1 cellular context compared by ENCODE assay signal in the genomic region with DNA sequence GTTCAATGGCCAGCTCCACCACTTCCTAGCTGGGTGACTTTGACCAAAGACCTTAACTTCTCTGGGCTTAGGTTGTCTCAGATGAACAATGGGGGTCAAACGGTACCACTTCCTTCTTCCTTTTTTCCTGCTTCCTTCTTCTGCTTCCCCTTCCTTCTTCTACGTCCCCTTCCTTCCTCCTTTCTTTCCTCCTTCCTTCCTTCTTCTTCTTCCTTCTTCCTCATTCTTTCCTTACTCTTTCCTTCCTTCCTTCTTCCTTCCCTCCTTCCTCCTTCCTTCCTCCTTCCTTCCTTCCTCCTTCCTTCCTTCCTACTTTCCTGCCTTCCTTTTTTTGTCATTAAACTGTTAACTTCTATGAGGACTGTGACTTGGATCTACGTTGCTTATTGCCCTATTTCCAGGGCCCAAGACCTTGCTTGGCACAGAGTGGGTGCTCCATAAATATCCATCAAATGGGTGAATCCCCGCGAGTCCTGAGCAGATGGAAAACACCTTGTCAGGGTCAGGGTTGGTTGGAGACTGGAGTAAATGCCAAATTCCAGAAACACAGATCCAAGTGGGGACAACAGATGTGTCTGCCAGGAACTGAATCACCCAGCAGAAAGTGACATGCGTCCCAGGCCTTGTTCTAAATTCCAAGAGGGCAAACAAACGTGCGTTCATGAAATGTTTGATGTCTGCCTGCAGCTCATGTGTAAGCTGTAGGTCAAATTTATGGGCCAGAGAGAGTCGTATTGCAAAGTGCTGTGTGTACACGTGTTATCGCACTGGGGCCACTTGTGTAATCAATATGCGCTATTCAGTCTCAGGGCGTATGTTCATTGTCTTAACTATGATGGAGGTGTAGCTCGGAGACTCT.
TF ChIP-seq lines count a peak whose summit lies in the region.

No MANE protein-coding gene starts in this region.

TF ChIP-seq in HepG2, 621 proteins besides CTCF, POLR2A, EP300 and RAD21 (continued from another document and continues in another):
- TF ChIP-seq, protein P1, sequence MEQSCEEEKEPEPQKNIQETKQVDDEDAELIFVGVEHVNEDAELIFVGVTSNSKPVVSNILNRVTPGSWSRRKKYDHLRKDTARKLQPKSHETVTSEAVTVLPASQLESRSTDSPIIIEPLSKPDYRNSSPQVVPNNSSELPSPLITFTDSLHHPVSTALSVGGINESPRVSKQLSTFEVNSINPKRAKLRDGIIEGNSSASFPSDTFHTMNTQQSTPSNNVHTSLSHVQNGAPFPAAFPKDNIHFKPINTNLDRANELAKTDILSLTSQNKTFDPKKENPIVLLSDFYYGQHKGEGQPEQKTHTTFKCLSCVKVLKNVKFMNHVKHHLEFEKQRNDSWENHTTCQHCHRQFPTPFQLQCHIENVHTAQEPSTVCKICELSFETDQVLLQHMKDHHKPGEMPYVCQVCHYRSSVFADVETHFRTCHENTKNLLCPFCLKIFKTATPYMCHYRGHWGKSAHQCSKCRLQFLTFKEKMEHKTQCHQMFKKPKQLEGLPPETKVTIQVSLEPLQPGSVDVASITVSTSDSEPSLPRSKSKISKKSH (CRISPR knock-in tag; IDR thresholded peaks at IDR 0.05; ENCODE audit: borderline replicate concordance) = no peak
- no peak for TF ChIP-seq ZMYM4 (CRISPR knock-in tag; IDR thresholded peaks at IDR 0.05)
- TF ChIP-seq MAFG (CRISPR knock-in tag; IDR thresholded peaks at IDR 0.05) = no peak
- TF ChIP-seq GATAD2A (CRISPR knock-in tag; IDR thresholded peaks at IDR 0.05) = peak; percentile 71
- no peak for TF ChIP-seq ZNF550 (CRISPR knock-in tag; IDR thresholded peaks at IDR 0.05; ENCODE audit: borderline replicate concordance)
- TF ChIP-seq GTF2F1 (IDR thresholded peaks at IDR 0.05; ENCODE audit: low read length) = no peak
- TF ChIP-seq, protein P2, sequence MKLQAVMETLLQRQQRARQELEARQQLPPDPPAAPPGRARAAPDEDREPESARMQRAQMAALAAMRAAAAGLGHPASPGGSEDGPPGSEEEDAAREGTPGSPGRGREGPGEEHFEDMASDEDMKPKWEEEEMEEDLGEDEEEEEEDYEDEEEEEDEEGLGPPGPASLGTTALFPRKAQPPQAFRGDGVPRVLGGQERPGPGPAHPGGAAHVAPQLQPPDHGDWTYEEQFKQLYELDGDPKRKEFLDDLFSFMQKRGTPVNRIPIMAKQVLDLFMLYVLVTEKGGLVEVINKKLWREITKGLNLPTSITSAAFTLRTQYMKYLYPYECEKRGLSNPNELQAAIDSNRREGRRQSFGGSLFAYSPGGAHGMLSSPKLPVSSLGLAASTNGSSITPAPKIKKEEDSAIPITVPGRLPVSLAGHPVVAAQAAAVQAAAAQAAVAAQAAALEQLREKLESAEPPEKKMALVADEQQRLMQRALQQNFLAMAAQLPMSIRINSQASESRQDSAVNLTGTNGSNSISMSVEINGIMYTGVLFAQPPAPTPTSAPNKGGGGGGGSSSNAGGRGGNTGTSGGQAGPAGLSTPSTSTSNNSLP (IDR thresholded peaks at IDR 0.05; ENCODE audit: low read depth, low read length) = peak; percentile 39
- TF ChIP-seq, protein P3, sequence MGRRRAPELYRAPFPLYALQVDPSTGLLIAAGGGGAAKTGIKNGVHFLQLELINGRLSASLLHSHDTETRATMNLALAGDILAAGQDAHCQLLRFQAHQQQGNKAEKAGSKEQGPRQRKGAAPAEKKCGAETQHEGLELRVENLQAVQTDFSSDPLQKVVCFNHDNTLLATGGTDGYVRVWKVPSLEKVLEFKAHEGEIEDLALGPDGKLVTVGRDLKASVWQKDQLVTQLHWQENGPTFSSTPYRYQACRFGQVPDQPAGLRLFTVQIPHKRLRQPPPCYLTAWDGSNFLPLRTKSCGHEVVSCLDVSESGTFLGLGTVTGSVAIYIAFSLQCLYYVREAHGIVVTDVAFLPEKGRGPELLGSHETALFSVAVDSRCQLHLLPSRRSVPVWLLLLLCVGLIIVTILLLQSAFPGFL (CRISPR knock-in tag; IDR thresholded peaks at IDR 0.05) = no peak
- TF ChIP-seq, protein P4, sequence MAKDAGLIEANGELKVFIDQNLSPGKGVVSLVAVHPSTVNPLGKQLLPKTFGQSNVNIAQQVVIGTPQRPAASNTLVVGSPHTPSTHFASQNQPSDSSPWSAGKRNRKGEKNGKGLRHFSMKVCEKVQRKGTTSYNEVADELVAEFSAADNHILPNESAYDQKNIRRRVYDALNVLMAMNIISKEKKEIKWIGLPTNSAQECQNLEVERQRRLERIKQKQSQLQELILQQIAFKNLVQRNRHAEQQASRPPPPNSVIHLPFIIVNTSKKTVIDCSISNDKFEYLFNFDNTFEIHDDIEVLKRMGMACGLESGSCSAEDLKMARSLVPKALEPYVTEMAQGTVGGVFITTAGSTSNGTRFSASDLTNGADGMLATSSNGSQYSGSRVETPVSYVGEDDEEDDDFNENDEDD (CRISPR knock-in tag; IDR thresholded peaks at IDR 0.05; ENCODE audit: borderline replicate concordance) = no peak
- TF ChIP-seq, protein P5, sequence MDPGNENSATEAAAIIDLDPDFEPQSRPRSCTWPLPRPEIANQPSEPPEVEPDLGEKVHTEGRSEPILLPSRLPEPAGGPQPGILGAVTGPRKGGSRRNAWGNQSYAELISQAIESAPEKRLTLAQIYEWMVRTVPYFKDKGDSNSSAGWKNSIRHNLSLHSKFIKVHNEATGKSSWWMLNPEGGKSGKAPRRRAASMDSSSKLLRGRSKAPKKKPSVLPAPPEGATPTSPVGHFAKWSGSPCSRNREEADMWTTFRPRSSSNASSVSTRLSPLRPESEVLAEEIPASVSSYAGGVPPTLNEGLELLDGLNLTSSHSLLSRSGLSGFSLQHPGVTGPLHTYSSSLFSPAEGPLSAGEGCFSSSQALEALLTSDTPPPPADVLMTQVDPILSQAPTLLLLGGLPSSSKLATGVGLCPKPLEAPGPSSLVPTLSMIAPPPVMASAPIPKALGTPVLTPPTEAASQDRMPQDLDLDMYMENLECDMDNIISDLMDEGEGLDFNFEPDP (CRISPR knock-in tag; conservative IDR thresholded peaks at IDR 0.05) = no peak
- TF ChIP-seq, protein P6, sequence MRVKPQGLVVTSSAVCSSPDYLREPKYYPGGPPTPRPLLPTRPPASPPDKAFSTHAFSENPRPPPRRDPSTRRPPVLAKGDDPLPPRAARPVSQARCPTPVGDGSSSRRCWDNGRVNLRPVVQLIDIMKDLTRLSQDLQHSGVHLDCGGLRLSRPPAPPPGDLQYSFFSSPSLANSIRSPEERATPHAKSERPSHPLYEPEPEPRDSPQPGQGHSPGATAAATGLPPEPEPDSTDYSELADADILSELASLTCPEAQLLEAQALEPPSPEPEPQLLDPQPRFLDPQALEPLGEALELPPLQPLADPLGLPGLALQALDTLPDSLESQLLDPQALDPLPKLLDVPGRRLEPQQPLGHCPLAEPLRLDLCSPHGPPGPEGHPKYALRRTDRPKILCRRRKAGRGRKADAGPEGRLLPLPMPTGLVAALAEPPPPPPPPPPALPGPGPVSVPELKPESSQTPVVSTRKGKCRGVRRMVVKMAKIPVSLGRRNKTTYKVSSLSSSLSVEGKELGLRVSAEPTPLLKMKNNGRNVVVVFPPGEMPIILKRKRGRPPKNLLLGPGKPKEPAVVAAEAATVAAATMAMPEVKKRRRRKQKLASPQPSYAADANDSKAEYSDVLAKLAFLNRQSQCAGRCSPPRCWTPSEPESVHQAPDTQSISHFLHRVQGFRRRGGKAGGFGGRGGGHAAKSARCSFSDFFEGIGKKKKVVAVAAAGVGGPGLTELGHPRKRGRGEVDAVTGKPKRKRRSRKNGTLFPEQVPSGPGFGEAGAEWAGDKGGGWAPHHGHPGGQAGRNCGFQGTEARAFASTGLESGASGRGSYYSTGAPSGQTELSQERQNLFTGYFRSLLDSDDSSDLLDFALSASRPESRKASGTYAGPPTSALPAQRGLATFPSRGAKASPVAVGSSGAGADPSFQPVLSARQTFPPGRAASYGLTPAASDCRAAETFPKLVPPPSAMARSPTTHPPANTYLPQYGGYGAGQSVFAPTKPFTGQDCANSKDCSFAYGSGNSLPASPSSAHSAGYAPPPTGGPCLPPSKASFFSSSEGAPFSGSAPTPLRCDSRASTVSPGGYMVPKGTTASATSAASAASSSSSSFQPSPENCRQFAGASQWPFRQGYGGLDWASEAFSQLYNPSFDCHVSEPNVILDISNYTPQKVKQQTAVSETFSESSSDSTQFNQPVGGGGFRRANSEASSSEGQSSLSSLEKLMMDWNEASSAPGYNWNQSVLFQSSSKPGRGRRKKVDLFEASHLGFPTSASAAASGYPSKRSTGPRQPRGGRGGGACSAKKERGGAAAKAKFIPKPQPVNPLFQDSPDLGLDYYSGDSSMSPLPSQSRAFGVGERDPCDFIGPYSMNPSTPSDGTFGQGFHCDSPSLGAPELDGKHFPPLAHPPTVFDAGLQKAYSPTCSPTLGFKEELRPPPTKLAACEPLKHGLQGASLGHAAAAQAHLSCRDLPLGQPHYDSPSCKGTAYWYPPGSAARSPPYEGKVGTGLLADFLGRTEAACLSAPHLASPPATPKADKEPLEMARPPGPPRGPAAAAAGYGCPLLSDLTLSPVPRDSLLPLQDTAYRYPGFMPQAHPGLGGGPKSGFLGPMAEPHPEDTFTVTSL (CRISPR knock-in tag; IDR thresholded peaks at IDR 0.05; ENCODE audit: borderline replicate concordance) = peak; percentile 24; the same call in 1 of the 2 replicates
- no peak for TF ChIP-seq NR3C1 (CRISPR knock-in tag; IDR thresholded peaks at IDR 0.05)
- no peak for TF ChIP-seq ZNF83 (CRISPR knock-in tag; IDR thresholded peaks at IDR 0.05; ENCODE audit: borderline replicate concordance)
- no peak for TF ChIP-seq ZNF224 (CRISPR knock-in tag; IDR thresholded peaks at IDR 0.05)
- TF ChIP-seq ZNF713 (CRISPR knock-in tag; IDR thresholded peaks at IDR 0.05) = no peak
- no peak for TF ChIP-seq ZBTB8A (CRISPR knock-in tag; IDR thresholded peaks at IDR 0.05; ENCODE audit: borderline replicate concordance, low read depth)
- no peak for TF ChIP-seq HMGA1 (CRISPR knock-in tag; conservative IDR thresholded peaks at IDR 0.05)
- TF ChIP-seq ZNF296 (CRISPR knock-in tag; conservative IDR thresholded peaks at IDR 0.05) = no peak
- TF ChIP-seq POGZ (CRISPR knock-in tag; IDR thresholded peaks at IDR 0.05) = no peak
- TF ChIP-seq ZNF577 (CRISPR knock-in tag; IDR thresholded peaks at IDR 0.05; ENCODE audit: borderline replicate concordance, low read depth) = no peak
- TF ChIP-seq, protein P7, sequence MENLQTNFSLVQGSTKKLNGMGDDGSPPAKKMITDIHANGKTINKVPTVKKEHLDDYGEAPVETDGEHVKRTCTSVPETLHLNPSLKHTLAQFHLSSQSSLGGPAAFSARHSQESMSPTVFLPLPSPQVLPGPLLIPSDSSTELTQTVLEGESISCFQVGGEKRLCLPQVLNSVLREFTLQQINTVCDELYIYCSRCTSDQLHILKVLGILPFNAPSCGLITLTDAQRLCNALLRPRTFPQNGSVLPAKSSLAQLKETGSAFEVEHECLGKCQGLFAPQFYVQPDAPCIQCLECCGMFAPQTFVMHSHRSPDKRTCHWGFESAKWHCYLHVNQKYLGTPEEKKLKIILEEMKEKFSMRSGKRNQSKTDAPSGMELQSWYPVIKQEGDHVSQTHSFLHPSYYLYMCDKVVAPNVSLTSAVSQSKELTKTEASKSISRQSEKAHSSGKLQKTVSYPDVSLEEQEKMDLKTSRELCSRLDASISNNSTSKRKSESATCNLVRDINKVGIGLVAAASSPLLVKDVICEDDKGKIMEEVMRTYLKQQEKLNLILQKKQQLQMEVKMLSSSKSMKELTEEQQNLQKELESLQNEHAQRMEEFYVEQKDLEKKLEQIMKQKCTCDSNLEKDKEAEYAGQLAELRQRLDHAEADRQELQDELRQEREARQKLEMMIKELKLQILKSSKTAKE (CRISPR knock-in tag; IDR thresholded peaks at IDR 0.05; ENCODE audit: borderline replicate concordance) = peak; percentile 52; the same call in 1 of the 2 replicates
- TF ChIP-seq ZNF557 (CRISPR knock-in tag; IDR thresholded peaks at IDR 0.05) = no peak
- TF ChIP-seq ZNF460 (CRISPR knock-in tag; IDR thresholded peaks at IDR 0.05; ENCODE audit: borderline replicate concordance) = no peak
- TF ChIP-seq, protein P8, sequence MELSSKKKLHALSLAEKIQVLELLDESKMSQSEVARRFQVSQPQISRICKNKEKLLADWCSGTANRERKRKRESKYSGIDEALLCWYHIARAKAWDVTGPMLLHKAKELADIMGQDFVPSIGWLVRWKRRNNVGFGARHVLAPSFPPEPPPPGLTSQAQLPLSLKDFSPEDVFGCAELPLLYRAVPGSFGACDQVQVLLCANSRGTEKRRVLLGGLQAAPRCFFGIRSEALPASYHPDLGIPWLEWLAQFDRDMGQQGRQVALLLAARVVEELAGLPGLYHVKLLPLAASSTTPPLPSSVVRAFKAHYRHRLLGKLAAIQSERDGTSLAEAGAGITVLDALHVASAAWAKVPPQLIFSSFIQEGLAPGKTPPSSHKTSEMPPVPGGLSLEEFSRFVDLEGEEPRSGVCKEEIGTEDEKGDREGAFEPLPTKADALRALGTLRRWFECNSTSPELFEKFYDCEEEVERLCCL (CRISPR knock-in tag; IDR thresholded peaks at IDR 0.05; ENCODE audit: borderline replicate concordance) = no peak
- TF ChIP-seq, protein P9, sequence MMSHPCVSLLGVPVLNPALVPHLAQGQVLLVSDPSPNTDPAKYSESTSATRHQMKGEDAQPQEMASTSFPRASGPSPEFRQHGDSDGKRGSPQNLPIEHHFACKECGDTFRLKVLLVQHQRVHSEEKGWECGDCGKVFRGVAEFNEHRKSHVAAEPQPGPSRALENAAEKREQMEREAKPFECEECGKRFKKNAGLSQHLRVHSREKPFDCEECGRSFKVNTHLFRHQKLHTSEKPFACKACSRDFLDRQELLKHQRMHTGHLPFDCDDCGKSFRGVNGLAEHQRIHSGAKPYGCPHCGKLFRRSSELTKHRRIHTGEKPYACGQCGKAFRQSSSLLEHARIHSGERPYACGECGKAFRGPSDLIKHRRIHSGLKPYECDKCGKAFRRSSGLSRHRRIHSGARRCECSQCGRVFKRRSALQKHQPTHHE (CRISPR knock-in tag; IDR thresholded peaks at IDR 0.05; ENCODE audit: borderline replicate concordance) = no peak
- TF ChIP-seq CENPT (CRISPR knock-in tag; IDR thresholded peaks at IDR 0.05; ENCODE audit: low read depth) = no peak
- TF ChIP-seq ZNF567 (CRISPR knock-in tag; IDR thresholded peaks at IDR 0.05; ENCODE audit: borderline replicate concordance) = no peak
- TF ChIP-seq FOXA1 (IDR thresholded peaks at IDR 0.05) = no peak
- TF ChIP-seq FOXA1 (CRISPR knock-in tag; IDR thresholded peaks at IDR 0.05) = peak; percentile 67
- 0 out of 2 replicates have a peak, but pooled peaks have one; percentile 20 for TF ChIP-seq ZNF207 (IDR thresholded peaks at IDR 0.05; ENCODE audit: borderline replicate concordance)
- TF ChIP-seq POLR2AphosphoS5 (IDR thresholded peaks at IDR 0.05; ENCODE audit: low read depth, low read length) = no peak
- TF ChIP-seq ZNF292 (CRISPR knock-in tag; IDR thresholded peaks at IDR 0.05; ENCODE audit: borderline replicate concordance, low read depth) = no peak
- TF ChIP-seq, protein P10, sequence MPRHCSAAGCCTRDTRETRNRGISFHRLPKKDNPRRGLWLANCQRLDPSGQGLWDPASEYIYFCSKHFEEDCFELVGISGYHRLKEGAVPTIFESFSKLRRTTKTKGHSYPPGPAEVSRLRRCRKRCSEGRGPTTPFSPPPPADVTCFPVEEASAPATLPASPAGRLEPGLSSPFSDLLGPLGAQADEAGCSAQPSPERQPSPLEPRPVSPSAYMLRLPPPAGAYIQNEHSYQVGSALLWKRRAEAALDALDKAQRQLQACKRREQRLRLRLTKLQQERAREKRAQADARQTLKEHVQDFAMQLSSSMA (CRISPR knock-in tag; IDR thresholded peaks at IDR 0.05) = no peak
- 0 out of 2 replicates have a peak, but pooled peaks have one; percentile 32 for TF ChIP-seq SP1 (IDR thresholded peaks at IDR 0.05)
- no peak for TF ChIP-seq SP1 (CRISPR knock-in tag; IDR thresholded peaks at IDR 0.05)
- peak; percentile 51; the same call in 1 of the 2 replicates for TF ChIP-seq TBX2 (CRISPR knock-in tag; IDR thresholded peaks at IDR 0.05; ENCODE audit: borderline replicate concordance)
- no peak for TF ChIP-seq MED8 (CRISPR knock-in tag; IDR thresholded peaks at IDR 0.05; ENCODE audit: insufficient replicate concordance)
- peak; percentile 40; the same call in 1 of the 2 replicates for TF ChIP-seq RARA (CRISPR knock-in tag; IDR thresholded peaks at IDR 0.05)
- no peak for TF ChIP-seq ELF1 (CRISPR knock-in tag; IDR thresholded peaks at IDR 0.05)
